ENCODE assay signal across 19 cellular contexts in genomic region chr14:23630687-23631086, GRCh38. TPM values are rescaled to one million over a fixed set of nuclear protein-coding genes. Genes with fewer than 3 reads are reported as not detected.
DNase-seq lines count a peak whose midpoint lies in the region; ATAC-seq, FAIRE-seq and TF ChIP-seq lines count a peak whose summit lies in the region.
"Had no signal": no experiment of that assay in that cellular context is flagged by ENCODE, and none has a peak within 500 bp of the region (broad histone marks: within the 10 kb centered on the region; RNA-seq: fewer than 3 reads in every experiment).

No MANE protein-coding gene starts in this region.

- no peak overlapping the region for H3K27ac ChIP-seq in astrocyte (ENCODE audit: low read depth, low read length)
- peak overlapping the region; percentile 63 for H3K27ac ChIP-seq in hepatocyte
- H3K27ac ChIP-seq in parathyroid adenoma: peak overlapping the region; percentile 84
- H3K27ac ChIP-seq: A549, C4-2B had no signal

- no peaks in the 10 kb centered on the region for H3K27me3 ChIP-seq in astrocyte (ENCODE audit: insufficient read depth, low read length)
- no peaks in the 10 kb centered on the region for H3K27me3 ChIP-seq in hepatocyte
- no peaks in the 10 kb centered on the region for H3K27me3 ChIP-seq in parathyroid adenoma (ENCODE audit: control insufficient read depth, insufficient read depth, low read length)
- H3K27me3 ChIP-seq in H7 (ENCODE audit: control insufficient read depth, insufficient read depth, low read length): no peaks in the 10 kb centered on the region

- no peaks in the 10 kb centered on the region for H3K36me3 ChIP-seq in astrocyte (ENCODE audit: insufficient read depth, low read length)
- H3K36me3 ChIP-seq in hepatocyte (replicated peaks; ENCODE audit: insufficient read depth, low read depth): no peaks in the 10 kb centered on the region
- H3K36me3 ChIP-seq in parathyroid adenoma (ENCODE audit: control insufficient read depth, insufficient read depth, low read length): no peaks in the 10 kb centered on the region
- H3K36me3 ChIP-seq in H7 (replicated peaks; ENCODE audit: control insufficient read depth, insufficient read depth, low read length): no peaks in the 10 kb centered on the region

- no peaks in the 10 kb centered on the region for H3K36me3 Mint-ChIP-seq in astrocyte (ENCODE audit: low read depth, unreplicated experiment)
- H3K36me3 Mint-ChIP-seq: CD4-positive, alpha-beta memory T cell had no signal

- no peak for ATAC-seq in GM21515 (IDR thresholded peaks at IDR 0.05; ENCODE audit: unreplicated experiment)
- no peak for ATAC-seq in GM21529 (IDR thresholded peaks at IDR 0.05; ENCODE audit: unreplicated experiment)
- ATAC-seq: A549 had no signal

- peaks cover 18% of the 10 kb centered on the region for H3K4me1 Mint-ChIP-seq in astrocyte (ENCODE audit: low read depth, unreplicated experiment)

- H3K79me2 ChIP-seq in astrocyte (ENCODE audit: insufficient read depth, low read length): no peaks in the 10 kb centered on the region
- no peaks in the 10 kb centered on the region for H3K79me2 ChIP-seq in hepatocyte
- no peaks in the 10 kb centered on the region for H3K79me2 ChIP-seq in parathyroid adenoma

- H4K20me1 ChIP-seq in astrocyte (ENCODE audit: insufficient read depth, low read length) (no peaks in the 10 kb centered on the region), hepatocyte (ENCODE audit: insufficient read depth, poor library complexity, severe bottlenecking) (no peaks in the 10 kb centered on the region)

- peaks cover 5% of the 10 kb centered on the region for H3K27me3 Mint-ChIP-seq in astrocyte (ENCODE audit: low read depth, unreplicated experiment)

- H3K9me2 ChIP-seq in hepatocyte (replicated peaks; ENCODE audit: insufficient read depth): no peaks in the 10 kb centered on the region

- FAIRE-seq in astrocyte (lab: Jason Lieb, UNC): no peak
- FAIRE-seq: A549, GM12892, GM18507 had no signal

- H3K4me3 ChIP-seq in astrocyte (ENCODE audit: insufficient read depth, low read depth, low read length) (no peak overlapping the region), hepatocyte (no peak overlapping the region), parathyroid adenoma (ENCODE audit: low read depth, low read length) (no peak overlapping the region), H7 (ENCODE audit: insufficient read depth, low read depth, low read length) (no peak overlapping the region)
- H3K4me3 ChIP-seq: A549 had no signal

- H3K4me1 ChIP-seq in astrocyte (ENCODE audit: insufficient read depth, low read length): no peaks in the 10 kb centered on the region
- H3K4me1 ChIP-seq in hepatocyte (ENCODE audit: insufficient read depth): peaks cover 28% of the 10 kb centered on the region
- H3K4me1 ChIP-seq in parathyroid adenoma: peaks cover 34% of the 10 kb centered on the region
- H3K4me1 ChIP-seq: A549 had no signal

- WGBS in hepatocyte (ENCODE audit: low lambda C conversion rate, missing lambda C conversion rate): 23% methylated on average over 1 of the region's 1 CpG

- H3K9ac ChIP-seq in astrocyte (ENCODE audit: low read length) (no peak overlapping the region), parathyroid adenoma (no peak overlapping the region)

- H3K9me3 ChIP-seq in astrocyte (ENCODE audit: insufficient read depth, low read depth, low read length): no peaks in the 10 kb centered on the region
- no peaks in the 10 kb centered on the region for H3K9me3 ChIP-seq in hepatocyte (ENCODE audit: low read depth)
- no peaks in the 10 kb centered on the region for H3K9me3 ChIP-seq in parathyroid adenoma (ENCODE audit: control insufficient read depth, low read length)

- H2AFZ ChIP-seq in astrocyte (ENCODE audit: low read depth, low read length) (no peak overlapping the region), hepatocyte (no peak overlapping the region), parathyroid adenoma (peak overlapping the region; percentile 65)

- H3K27ac Mint-ChIP-seq in astrocyte (ENCODE audit: unreplicated experiment): peak overlapping the region; percentile 24
- H3K27ac Mint-ChIP-seq: CD4-positive, alpha-beta memory T cell had no signal

- no peak for TF ChIP-seq CTCF in astrocyte (IDR thresholded peaks at IDR 0.05; ENCODE audit: insufficient read depth, low read depth, low read length)
- no peak for TF ChIP-seq CTCF in hepatocyte (IDR thresholded peaks at IDR 0.05; ENCODE audit: poor library complexity)
- TF ChIP-seq CTCF in parathyroid adenoma (IDR thresholded peaks at IDR 0.05): no peak

- peaks cover 4% of the 10 kb centered on the region for H3K9me3 Mint-ChIP-seq in astrocyte (ENCODE audit: unreplicated experiment)

- DNase-seq in astrocyte (ENCODE audit: low read depth): no peak
- no peak for DNase-seq in hepatocyte (ENCODE audit: low spot score)
- no peak for DNase-seq in H7
- DNase-seq in SHP77 (lab: John Stamatoyannopoulos, UW): no peak
- DNase-seq: AML-193; CD4-positive, alpha-beta memory T cell; DMS153; DMS79; GDM1; GOT3; H9 had no signal

- H3K4me3 Mint-ChIP-seq in astrocyte (ENCODE audit: unreplicated experiment): no peak overlapping the region
- H3K4me3 Mint-ChIP-seq: CD4-positive, alpha-beta memory T cell; H9 had no signal

- no peak overlapping the region for H3K4me2 ChIP-seq in astrocyte (ENCODE audit: low read length)
- H3K4me2 ChIP-seq in hepatocyte: peak overlapping the region; percentile 44
- no peak overlapping the region for H3K4me2 ChIP-seq in parathyroid adenoma (ENCODE audit: low read length)
- H3K4me2 ChIP-seq: A549 had no signal

RNA-seq across cellular contexts. Expression of gene DHRS2, which starts 5.5 kb away (rescaled TPM):
- 1.1 and 2.1 TPM in 2 replicates for total RNA-seq in astrocyte
- 10.4 and 13.2 TPM in 2 replicates for total RNA-seq in hepatocyte
- 14.2 and 15.1 TPM in 2 replicates for polyA plus RNA-seq in hepatocyte
- total RNA-seq in H7 (2014; rRNA removed; shearing (Covaris generic)): 0.74 and 1.1 TPM in 2 replicates
- total RNA-seq: CD4-positive, alpha-beta memory T cell had no signal
- polyA plus RNA-seq: CD4-positive, alpha-beta memory T cell had no signal

RNA-seq across cellular contexts. Expression of gene JPH4, which starts 52.1 kb away (rescaled TPM):
- total RNA-seq in astrocyte (0.87 and 1.1 TPM in 2 replicates), hepatocyte (2.3 and 2.7 TPM in 2 replicates)
- 1.7 and 2.7 TPM in 2 replicates for polyA plus RNA-seq in hepatocyte
- 1.4 and 2.0 TPM in 2 replicates for total RNA-seq in H7 (2014; rRNA removed; shearing (Covaris generic))
- total RNA-seq: CD4-positive, alpha-beta memory T cell had no signal
- polyA plus RNA-seq: BJ had no signal
